ENCODE assay signal across 10 cellular contexts in the genomic region with DNA sequence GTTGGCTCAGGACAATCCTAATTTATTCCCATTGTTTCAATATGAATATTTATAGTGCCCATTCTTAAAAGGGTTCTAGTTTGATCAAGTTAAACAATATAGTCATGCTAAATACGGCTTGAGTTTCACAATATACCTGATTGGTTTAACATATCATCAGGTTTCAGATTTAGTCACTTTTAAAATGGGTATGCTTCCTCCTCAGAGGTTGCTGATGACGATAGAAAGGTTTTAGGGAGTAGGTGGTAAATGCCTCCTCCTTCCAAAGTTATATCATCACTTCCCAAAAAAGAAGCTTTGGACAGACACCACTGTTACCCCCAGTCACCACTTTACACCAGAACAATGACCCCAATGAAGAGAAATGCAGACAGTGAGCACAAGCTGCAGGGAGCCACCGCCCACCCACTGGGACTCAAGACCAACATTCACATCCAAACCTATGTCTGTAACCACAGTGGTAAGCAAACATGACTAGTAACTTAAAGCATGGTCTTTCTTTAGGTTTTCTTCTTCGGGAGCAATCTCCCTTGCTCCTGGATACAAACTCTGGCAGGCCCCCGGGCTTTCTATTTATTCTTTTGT.
DNase-seq lines count a peak whose midpoint lies in the region; ATAC-seq and TF ChIP-seq lines count a peak whose summit lies in the region.
"Had no signal": no experiment of that assay in that cellular context is flagged by ENCODE, and none has a peak within 500 bp of the region (broad histone marks: within the 10 kb centered on the region; RNA-seq: fewer than 3 reads in every experiment).

No MANE protein-coding gene starts in this region.

- H4K20me1 ChIP-seq in SK-N-SH (ENCODE audit: insufficient read depth): no peaks in the 10 kb centered on the region

- no peak overlapping the region for H3K27ac Mint-ChIP-seq in stimulated activated naive B cell treated with anti-CD40 and anti-IgM and Interleukin-4, amounts not matched to agents 10 μg/mL and 1 μg/mL and 100 μg/mL, for 72 hours

- no peak overlapping the region for H3K4me2 ChIP-seq in SK-N-SH

- CTCF ChIA-PET in SK-N-SH (lab: Yijun Ruan, JAX): no interaction called here

- DNase-seq in H7 (peak; percentile 24), SK-N-DZ (ENCODE audit: low spot score) (no peak), SK-N-SH (no peak)
- peak; percentile 8 for DNase-seq in stimulated activated naive B cell treated with anti-CD40 and anti-IgM and Interleukin-4, amounts not matched to agents 10 μg/mL and 1 μg/mL and 100 μg/mL, for 72 hours
- no peak for DNase-seq in activated CD4-positive, alpha-beta T cell treated with anti-CD3 and anti-CD28 coated beads, Interleukin-2, amount 50 U/mL, for 1 hour
- DNase-seq: SHP77; stimulated activated naive CD4-positive, alpha-beta T cell treated with Interleukin-2 at 50 U/mL for 16 hours had no signal

- no peaks in the 10 kb centered on the region for H3F3A ChIP-seq in SK-N-SH (replicated peaks; ENCODE audit: insufficient read depth)

- H3K4me3 ChIP-seq in H7 (ENCODE audit: insufficient read depth, low read depth, low read length) (no peak overlapping the region), SK-N-SH (ENCODE audit: low read depth in 2 of 2, low read length in 1 of 2) (no peak overlapping the region)

- POLR2A ChIA-PET in SK-N-SH (lab: Yijun Ruan, JAX): no interaction called here

- H3K9ac ChIP-seq in SK-N-SH: no peak overlapping the region

- H3K4me1 Mint-ChIP-seq in stimulated activated naive B cell treated with anti-CD40 and anti-IgM and Interleukin-4, amounts not matched to agents 10 μg/mL and 1 μg/mL and 100 μg/mL, for 72 hours: peaks cover 10 to 13% of the 10 kb centered on the region in 2 donors

- H3K9me2 ChIP-seq in SK-N-SH: no peaks in the 10 kb centered on the region

- WGBS in SK-N-SH (ENCODE audit: low lambda C conversion rate): 37% methylated on average over 5 of the region's 5 CpGs

- ATAC-seq in GM19035 (IDR thresholded peaks at IDR 0.05; ENCODE audit: unreplicated experiment) (peak; percentile 83), HG03159 (IDR thresholded peaks at IDR 0.05; ENCODE audit: unreplicated experiment) (peak; percentile 69)
- ATAC-seq in stimulated activated naive B cell treated with anti-CD40 and anti-IgM and Interleukin-4, amounts not matched to agents 10 μg/mL and 1 μg/mL and 100 μg/mL, for 72 hours (replicated peaks): peak; percentile 63 to 73
- ATAC-seq: activated CD4-positive, CD25-positive, alpha-beta regulatory T cell treated with anti-CD3 and anti-CD28 coated beads, Interleukin-2, amount 50 U/mL, for 24 hours had no signal

- H3K9me3 ChIP-seq in SK-N-SH: no peaks in the 10 kb centered on the region

- H3K9me3 Mint-ChIP-seq in stimulated activated naive B cell treated with anti-CD40 and anti-IgM and Interleukin-4, amounts not matched to agents 10 μg/mL and 1 μg/mL and 100 μg/mL, for 72 hours: no peaks in the 10 kb centered on the region

- H3K36me3 ChIP-seq in H7 (replicated peaks; ENCODE audit: control insufficient read depth, insufficient read depth, low read length): no peaks in the 10 kb centered on the region
- no peaks in the 10 kb centered on the region for H3K36me3 ChIP-seq in SK-N-SH (replicated peaks in 1 of 2; ENCODE audit: control insufficient read depth in 1 of 2, insufficient read depth in 2 of 2, low read length in 1 of 2)

- H3K4me1 ChIP-seq in SK-N-SH (ENCODE audit: control insufficient read depth in 1 of 2, insufficient read depth in 2 of 2, low read depth in 1 of 2, low read length in 1 of 2): peaks cover 0 to 19% of the 10 kb centered on the region in 2 experiments; a peak in 2 of 4 replicates

- H3K27me3 ChIP-seq in H7 (ENCODE audit: control insufficient read depth, insufficient read depth, low read length): peaks cover 13% of the 10 kb centered on the region
- no peaks in the 10 kb centered on the region for H3K27me3 ChIP-seq in SK-N-SH (ENCODE audit: insufficient read depth)

- no peaks in the 10 kb centered on the region for H3K36me3 Mint-ChIP-seq in stimulated activated naive B cell treated with anti-CD40 and anti-IgM and Interleukin-4, amounts not matched to agents 10 μg/mL and 1 μg/mL and 100 μg/mL, for 72 hours

- TF ChIP-seq EP300 in SK-N-SH (IDR thresholded peaks at IDR 0.05; ENCODE audit: borderline replicate concordance in 1 of 2, low read depth in 1 of 2, low read length in 1 of 2): no peak

- H3K27ac ChIP-seq in SK-N-SH (ENCODE audit: low read depth in 2 of 2, low read length in 1 of 2): no peak overlapping the region

- no peak for TF ChIP-seq CTCF in SK-N-SH (IDR thresholded peaks at IDR 0.05)

- H3K27me3 Mint-ChIP-seq in stimulated activated naive B cell treated with anti-CD40 and anti-IgM and Interleukin-4, amounts not matched to agents 10 μg/mL and 1 μg/mL and 100 μg/mL, for 72 hours: no peaks in the 10 kb centered on the region

- no peak overlapping the region for H3K4me3 Mint-ChIP-seq in stimulated activated naive B cell treated with anti-CD40 and anti-IgM and Interleukin-4, amounts not matched to agents 10 μg/mL and 1 μg/mL and 100 μg/mL, for 72 hours

- H2AFZ ChIP-seq in SK-N-SH (ENCODE audit: low read depth): no peak overlapping the region

- H3K79me2 ChIP-seq in SK-N-SH (ENCODE audit: insufficient read depth): no peaks in the 10 kb centered on the region

- TF ChIP-seq RAD21 in SK-N-SH (IDR thresholded peaks at IDR 0.05; ENCODE audit: low read length): no peak

TF ChIP-seq in SK-N-SH, 30 proteins besides CTCF, POLR2A, EP300 and RAD21:
- no peak for TF ChIP-seq USF1 (IDR thresholded peaks at IDR 0.05; ENCODE audit: borderline replicate concordance, low read depth)
- TF ChIP-seq REST (IDR thresholded peaks at IDR 0.05; ENCODE audit: low read depth, low read length): no peak
- TF ChIP-seq EZH2phosphoT487 (IDR thresholded peaks at IDR 0.05; ENCODE audit: borderline replicate concordance, low read depth): no peak
- TF ChIP-seq MXI1 (IDR thresholded peaks at IDR 0.05; ENCODE audit: low read depth, low read length): no peak
- TF ChIP-seq FOSL2 (IDR thresholded peaks at IDR 0.05; ENCODE audit: borderline replicate concordance, low read depth): no peak
- no peak for TF ChIP-seq GABPA (IDR thresholded peaks at IDR 0.05; ENCODE audit: low read depth)
- no peak for TF ChIP-seq MEF2A (IDR thresholded peaks at IDR 0.05; ENCODE audit: borderline replicate concordance, low read depth)
- no peak for TF ChIP-seq GATA2 (CRISPR knock-in tag; IDR thresholded peaks at IDR 0.05)
- no peak for TF ChIP-seq RCOR1 (IDR thresholded peaks at IDR 0.05; ENCODE audit: low read length)
- TF ChIP-seq JUND (IDR thresholded peaks at IDR 0.05): no peak
- no peak for TF ChIP-seq SMC3 (IDR thresholded peaks at IDR 0.05; ENCODE audit: low read depth, low read length)

Comparison
In these comparisons a context has a peak if more than half of its experiments do, and no peak if none do; other contexts are left out.
1. DNase-seq: peak in H7 (single experiment) and stimulated activated naive B cell treated with anti-CD40 and anti-IgM and Interleukin-4, amounts not matched to agents 10 μg/mL and 1 μg/mL and 100 μg/mL, for 72 hours (single experiment); none in SK-N-DZ (single experiment), SK-N-SH (single experiment) and activated CD4-positive, alpha-beta T cell treated with anti-CD3 and anti-CD28 coated beads, Interleukin-2, amount 50 U/mL, for 1 hour (single experiment).
2. Peak in every context shown above with its lines, with median percentiles within 50 percentile points of each other: ATAC-seq.